Comparison of ENCODE assay signal across 9 cellular contexts in genomic region chr4:30720656-30721352, GRCh38. TPM values are rescaled to one million over a fixed set of nuclear protein-coding genes. Genes with fewer than 3 reads are reported as not detected.
DNase-seq lines count a peak whose midpoint lies in the region; ATAC-seq lines count a peak whose summit lies in the region.
"Had no signal": no experiment of that assay in that cellular context is flagged by ENCODE, and none has a peak within 500 bp of the region (broad histone marks: within the 10 kb centered on the region; RNA-seq: fewer than 3 reads in every experiment).

No MANE protein-coding gene starts in this region.

- no peak for ATAC-seq in T-cell (replicated peaks in 1 of 4)
- no peak for ATAC-seq in naive B cell (ENCODE audit: low read depth in 2 of 2)
- no peak for ATAC-seq in GM21528 (IDR thresholded peaks at IDR 0.05; ENCODE audit: low FRiP score, unreplicated experiment)

- CTCF ChIA-PET in T-cell (lab: Charles Lee) = interaction anchor here in 1 of 2 donors (0.6 kb wide), 1 partner anchor 795 kb away, joined by 3 read pairs; no protein-coding TSS in a partner anchor

- no peak overlapping the region for H3K27ac Mint-ChIP-seq in T-cell
- H3K27ac Mint-ChIP-seq in naive B cell = peak overlapping the region in 1 of 6 donors; percentile 18

- DNase-seq in NCI-H524 (lab: John Stamatoyannopoulos, UW) (peak; percentile 13 to 60), NCI-H524 treated with DMSO at 0.1 percent for 48 hours (lab: John Stamatoyannopoulos, UW) (no peak), T-cell (no peak), fibroblast of gingiva (ENCODE audit: low read depth) (peak; percentile 32), naive B cell (no peak), medulla oblongata (ENCODE audit: extremely low spot score) (no peak)
- no peak for DNase-seq in activated CD4-positive, CD25-positive, alpha-beta regulatory T cell treated with anti-CD3 and anti-CD28 coated beads, Interleukin-2, amount 50 U/mL, for 72 hours
- DNase-seq: DND-41 had no signal

- H3K9me3 Mint-ChIP-seq in T-cell (peaks cover 0 to 7% (median 0%) of the 10 kb centered on the region in 3 donors), naive B cell (peaks cover 0 to 7% (median 2%) of the 10 kb centered on the region in 7 donors)

- H3K4me1 Mint-ChIP-seq in T-cell = peaks cover 31 to 44% (median 32%) of the 10 kb centered on the region in 3 donors
- H3K4me1 Mint-ChIP-seq in naive B cell = peaks cover 12 to 49% (median 22%) of the 10 kb centered on the region in 3 donors

- H3K4me3 Mint-ChIP-seq in T-cell = peak overlapping the region; percentile 65 to 80 (median 68)
- peak overlapping the region in 5 of 8 donors; percentile 35 to 81 (median 65) for H3K4me3 Mint-ChIP-seq in naive B cell

- H3K36me3 Mint-ChIP-seq in T-cell (no peaks in the 10 kb centered on the region), naive B cell (peaks cover 6 to 7% of the 10 kb centered on the region in 2 donors)

- POLR2A ChIA-PET in T-cell (lab: Charles Lee) = no interaction called here

- H3K27me3 Mint-ChIP-seq in T-cell (peaks cover 31 to 64% of the 10 kb centered on the region in 2 donors), naive B cell (peaks cover 47 to 69% (median 65%) of the 10 kb centered on the region in 3 donors)

RNA-seq across cellular contexts. Expression of gene PCDH7, which starts 0.6 kb away (rescaled TPM):
- under 1 TPM in 3 of 5 donors, not detected in 2; 0.06 to 0.09 (median 0.07) TPM for total RNA-seq in T-cell
- polyA plus RNA-seq in naive B cell (ENCODE audit: low read depth in 6 of 6) = not detected

Comparison
In these comparisons a context has a peak if more than half of its experiments do, and no peak if none do; other contexts are left out.
1. DNase-seq: peak in NCI-H524 (2 of 2) and fibroblast of gingiva (single experiment); none in NCI-H524 treated with DMSO at 0.1 percent for 48 hours (single experiment), T-cell (0 of 34), naive B cell (single experiment), medulla oblongata (single experiment) and activated CD4-positive, CD25-positive, alpha-beta regulatory T cell treated with anti-CD3 and anti-CD28 coated beads, Interleukin-2, amount 50 U/mL, for 72 hours (single experiment).